26 cellular contexts compared by ENCODE assay signal in the genomic region with DNA sequence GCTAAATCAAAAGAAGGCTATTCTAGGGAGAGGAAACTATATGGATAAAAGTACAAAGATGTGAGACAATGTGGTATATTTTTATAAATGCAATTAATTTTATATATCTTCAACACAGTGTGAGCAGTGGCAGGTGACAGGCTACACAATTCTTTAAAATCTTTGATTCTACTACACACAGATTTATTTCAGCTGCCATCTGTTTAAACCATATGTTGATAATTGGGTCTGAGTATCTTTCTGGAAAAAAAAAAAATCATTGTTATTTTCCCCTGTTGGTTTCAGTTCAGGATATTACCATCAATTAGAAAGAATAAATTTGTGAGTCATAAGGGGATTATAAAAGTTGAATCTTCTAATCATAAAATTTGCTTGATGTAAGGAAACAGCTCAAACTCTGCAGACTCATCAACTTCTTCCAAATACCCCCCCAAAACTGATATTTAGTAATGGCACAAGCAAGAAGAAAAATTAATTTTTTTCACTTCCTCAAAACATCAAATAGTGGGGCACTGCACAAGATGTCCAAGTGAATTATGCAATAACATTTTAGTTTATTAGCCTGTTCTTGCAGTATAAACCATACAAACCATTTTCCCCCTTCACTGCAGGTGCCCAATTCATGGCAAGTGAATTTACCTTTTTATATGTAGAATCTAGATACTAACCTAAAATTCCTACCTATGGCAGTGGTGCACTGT. TPM values are rescaled to one million over a fixed set of nuclear protein-coding genes. Genes with fewer than 3 reads are reported as not detected.
"Had no signal": no experiment of that assay in that cellular context is flagged by ENCODE, and none has a peak within 500 bp of the region (broad histone marks: within the 10 kb centered on the region; RNA-seq: fewer than 3 reads in every experiment).

No MANE protein-coding gene starts in this region.

- H3K4me3 ChIP-seq: ascending aorta, cardiac muscle cell, gastrocnemius medialis, left ventricle myocardium inferior, lung, mucosa of descending colon, right atrium auricular region, smooth muscle cell, stomach, suprapubic skin, tibial artery, upper lobe of right lung had no signal

- ATAC-seq: activated CD4-positive, alpha-beta T cell treated with anti-CD3 and anti-CD28 coated beads for 36 hours; activated CD8-positive, alpha-beta memory T cell treated with anti-CD3 and anti-CD28 coated beads, Interleukin-2, amount 10 ng/mL, durations not matched to agents 7 days and 5 days; activated CD8-positive, alpha-beta T cell treated with anti-CD3 and anti-CD28 coated beads, Interleukin-2, amount 10 ng/mL, durations not matched to agents 7 days and 5 days; effector memory CD8-positive, alpha-beta T cell; gastrocnemius medialis; mucosa of descending colon; natural killer cell treated with Interleukin-12 subunit alpha and Interleukin-12 subunit beta and Interleukin-15 and Interleukin-18, amount 100 ng/mL, for 72 hours; stimulated activated naive B cell treated with anti-CD40 and anti-IgM and Interleukin-4, amounts not matched to agents 10 μg/mL and 1 μg/mL and 100 μg/mL, for 72 hours; upper lobe of right lung had no signal

- H3K36me3 ChIP-seq: ascending aorta, cardiac muscle cell, gastrocnemius medialis, left ventricle myocardium inferior, right atrium auricular region, suprapubic skin, tibial artery, upper lobe of right lung had no signal

- H3K27me3 ChIP-seq: ascending aorta, cardiac muscle cell, gastrocnemius medialis, right atrium auricular region, stomach, suprapubic skin, tibial artery, upper lobe of right lung had no signal

- H3K4me2 ChIP-seq: smooth muscle cell had no signal

- H3K9me3 ChIP-seq: ascending aorta, gastrocnemius medialis, left ventricle myocardium inferior, mucosa of descending colon, right atrium auricular region, stomach, suprapubic skin, tibial artery, upper lobe of right lung had no signal

- H3K4me1 ChIP-seq: ascending aorta, gastrocnemius medialis, left ventricle myocardium inferior, right atrium auricular region, suprapubic skin, tibial artery, upper lobe of right lung had no signal

- DNase-seq: activated CD4-positive, alpha-beta T cell treated with anti-CD3 and anti-CD28 coated beads for 36 hours; activated CD4-positive, CD25-positive, alpha-beta regulatory T cell; activated CD8-positive, alpha-beta memory T cell treated with anti-CD3 and anti-CD28 coated beads, Interleukin-2, amount 10 ng/mL, durations not matched to agents 7 days and 5 days; activated CD8-positive, alpha-beta T cell treated with anti-CD3 and anti-CD28 coated beads, Interleukin-2, amount 10 ng/mL, durations not matched to agents 7 days and 5 days; activated effector memory CD4-positive, alpha-beta T cell treated with Interleukin-2 at 50 U/mL for 16 hours; activated naive CD4-positive, alpha-beta T cell treated with Interleukin-2 at 50 U/mL for 16 hours; activated T-cell treated with anti-CD3 and anti-CD28 coated beads, Interleukin-2, amount 50 U/mL, for 48 hours; cortex of kidney; effector memory CD8-positive, alpha-beta T cell; erythroblast; gastrocnemius medialis; glutamatergic neuron; left ventricle myocardium inferior; mucosa of descending colon; stimulated activated CD4-positive, alpha-beta T cell treated with anti-CD3 and anti-CD28 coated beads, Interleukin-1b, Interleukin-23, amount 100 ng/mL, for 48 hours; stimulated activated naive B cell treated with anti-CD40 and anti-IgM and Interleukin-4, amounts not matched to agents 10 μg/mL and 1 μg/mL and 100 μg/mL, for 72 hours; stomach; tibial artery; upper lobe of right lung had no signal

- H3K27ac ChIP-seq: ascending aorta, cardiac muscle cell, gastrocnemius medialis, left ventricle myocardium inferior, right atrium auricular region, stomach, suprapubic skin, tibial artery, upper lobe of right lung had no signal

RNA-seq across cellular contexts. Expression of gene PIERCE2, which starts 12.0 kb away (rescaled TPM):
- total RNA-seq: activated CD8-positive, alpha-beta memory T cell treated with anti-CD3 and anti-CD28 coated beads, Interleukin-2, amount 10 ng/mL, durations not matched to agents 7 days and 5 days; activated CD8-positive, alpha-beta T cell treated with anti-CD3 and anti-CD28 coated beads, Interleukin-2, amount 10 ng/mL, durations not matched to agents 7 days and 5 days; ascending aorta; natural killer cell treated with Interleukin-12 subunit alpha and Interleukin-12 subunit beta and Interleukin-15 and Interleukin-18, amount 100 ng/mL, for 72 hours had no signal
- polyA plus RNA-seq: smooth muscle cell had no signal
